ENCODE assay signal across 23 cellular contexts in the genomic region with DNA sequence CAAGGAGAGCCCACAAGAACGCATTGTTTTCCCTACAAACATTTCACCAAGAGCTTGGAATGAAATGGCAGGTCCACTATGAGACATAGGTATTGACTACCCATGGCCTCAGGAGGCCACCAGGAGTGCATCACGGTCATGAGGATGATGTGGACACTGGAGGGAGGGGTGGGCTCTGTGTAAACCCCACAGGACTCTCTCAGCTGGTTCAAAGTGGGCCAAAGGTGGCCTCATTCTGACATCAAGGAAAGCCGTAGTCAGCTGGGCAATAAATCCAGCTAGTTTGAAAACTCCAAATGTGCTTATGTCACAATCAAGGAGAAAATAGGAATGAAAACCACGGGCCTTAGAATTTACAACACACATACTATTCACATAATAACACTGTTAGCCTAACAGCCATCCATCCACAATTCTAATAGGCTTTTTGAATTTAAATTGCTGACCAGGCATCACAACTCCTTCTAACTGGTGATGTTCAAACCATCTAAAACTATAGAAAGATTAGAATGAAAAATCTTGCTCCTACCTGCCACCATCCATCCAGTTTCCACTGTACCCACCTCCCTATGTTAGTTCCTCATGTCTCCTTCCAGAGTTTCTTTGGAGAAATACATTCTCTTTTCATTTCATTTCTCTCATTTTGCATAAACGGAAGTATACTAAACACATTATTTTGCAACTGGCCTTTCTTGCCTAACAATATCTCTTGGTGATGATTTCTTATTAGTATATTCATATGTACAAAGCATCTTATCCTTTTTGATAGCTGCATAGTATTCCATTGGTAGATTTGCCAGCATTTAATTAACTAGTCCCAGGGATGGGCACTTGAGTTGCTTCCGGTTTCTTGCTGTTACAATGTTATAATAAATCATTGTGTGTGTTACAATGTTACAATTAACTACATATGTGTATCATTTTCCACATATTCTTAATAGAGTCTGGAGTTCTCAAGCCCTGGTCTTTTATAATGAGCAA. TPM values are rescaled to one million over a fixed set of nuclear protein-coding genes. Genes with fewer than 3 reads are reported as not detected.
"Had no signal": no experiment of that assay in that cellular context is flagged by ENCODE, and none has a peak within 500 bp of the region (broad histone marks: within the 10 kb centered on the region; RNA-seq: fewer than 3 reads in every experiment).

No MANE protein-coding gene starts in this region.

- H3K27me3 ChIP-seq: thyroid gland had no signal

- FAIRE-seq: keratinocyte, urothelium cell line had no signal

- H3K9me3 Mint-ChIP-seq: activated naive CD8-positive, alpha-beta T cell treated with anti-CD3 and anti-CD28 coated beads, Interleukin-2, amount 10 ng/mL, durations not matched to agents 7 days and 5 days had no signal

- H3K36me3 ChIP-seq: thyroid gland had no signal

- H3K27ac Mint-ChIP-seq: activated naive CD8-positive, alpha-beta T cell treated with anti-CD3 and anti-CD28 coated beads, Interleukin-2, amount 10 ng/mL, durations not matched to agents 7 days and 5 days; naive thymus-derived CD4-positive, alpha-beta T cell had no signal

- DNase-seq: activated CD4-positive, alpha-beta T cell treated with anti-CD3 and anti-CD28 coated beads, Interleukin-2, amount 50 U/mL, for 48 hours; activated CD8-positive, alpha-beta memory T cell treated with anti-CD3 and anti-CD28 coated beads, Interleukin-2, amount 50 U/mL, for 48 hours; activated naive CD4-positive, alpha-beta T cell treated with Interleukin-2 at 50 U/mL for 16 hours; activated naive CD8-positive, alpha-beta T cell treated with anti-CD3 and anti-CD28 coated beads, Interleukin-2, amount 10 ng/mL, durations not matched to agents 7 days and 5 days; activated T-cell treated with anti-CD3 and anti-CD28 coated beads, Interleukin-2, amount 50 U/mL, for 48 hours; amygdala; effector CD8-positive, alpha-beta T cell; erythroblast; foreskin fibroblast; heart right ventricle; naive thymus-derived CD4-positive, alpha-beta T cell; retina; stimulated activated CD4-positive, alpha-beta T cell treated with anti-CD3 and anti-CD28 coated beads, Interleukin-12 subunit alpha, Interleukin-12 subunit beta, amount 100 ng/mL, for 4 hours; stimulated activated CD4-positive, alpha-beta T cell treated with anti-CD3 and anti-CD28 coated beads, Interleukin-4, amount 100 ng/mL, for 4 hours; stimulated activated naive CD8-positive, alpha-beta T cell treated with anti-CD3 and anti-CD28 coated beads, Interleukin-15, Interleukin-2, amounts not matched to agents 100 U/mL and 50 U/mL, for 24 hours; T-helper 9 cell; thyroid gland had no signal

- H3K36me3 Mint-ChIP-seq: activated naive CD8-positive, alpha-beta T cell treated with anti-CD3 and anti-CD28 coated beads, Interleukin-2, amount 10 ng/mL, durations not matched to agents 7 days and 5 days; naive thymus-derived CD4-positive, alpha-beta T cell had no signal

- H3K4me3 Mint-ChIP-seq: activated naive CD8-positive, alpha-beta T cell treated with anti-CD3 and anti-CD28 coated beads, Interleukin-2, amount 10 ng/mL, durations not matched to agents 7 days and 5 days; naive thymus-derived CD4-positive, alpha-beta T cell had no signal

- H3K4me3 ChIP-seq: heart right ventricle, lung, thyroid gland had no signal

- H3K9me3 ChIP-seq: thyroid gland had no signal

- H3K27ac ChIP-seq: thyroid gland had no signal

- ATAC-seq: heart right ventricle; naive thymus-derived CD4-positive, alpha-beta T cell; stimulated activated naive CD8-positive, alpha-beta T cell treated with anti-CD3 and anti-CD28 coated beads, Interleukin-15, Interleukin-2, amounts not matched to agents 100 U/mL and 50 U/mL, for 24 hours had no signal

RNA-seq across cellular contexts. Expression of a gene that starts 21.5 kb away (rescaled TPM):
- total RNA-seq: activated CD8-positive, alpha-beta memory T cell treated with anti-CD3 and anti-CD28 coated beads for 36 hours; fibroblast of lung; T-helper 1 cell treated with Interleukin-12 subunit alpha and Interleukin-12 subunit beta and Interleukin-4 antibody, amounts not matched to agents 30 ng/mL and 1 ng/mL, for 36 hours had no signal
- polyA plus RNA-seq: keratinocyte had no signal
